ENCODE assay signal across 26 cellular contexts in genomic region chr9:20304001-20304400, GRCh38.
"Had no signal": no experiment of that assay in that cellular context is flagged by ENCODE, and none has a peak within 500 bp of the region (broad histone marks: within the 10 kb centered on the region; RNA-seq: fewer than 3 reads in every experiment).

No MANE protein-coding gene starts in this region.

- H3K4me3 Mint-ChIP-seq: activated B cell treated with CpG ODN at 0.5 μM for 24 hours; activated CD4-positive, alpha-beta T cell treated with anti-CD3 and anti-CD28 coated beads for 36 hours; activated naive CD8-positive, alpha-beta T cell; activated T-cell treated with anti-CD3 and anti-CD28 coated beads, Interleukin-2, amount 50 U/mL, for 4 hours; central memory CD8-positive, alpha-beta T cell; naive thymus-derived CD4-positive, alpha-beta T cell had no signal

- H3K9me3 Mint-ChIP-seq: activated B cell treated with CpG ODN at 0.5 μM for 24 hours; activated T-cell treated with anti-CD3 and anti-CD28 coated beads, Interleukin-2, amount 50 U/mL, for 4 hours; activated T-helper 2 cell treated with anti-CD3 and anti-CD28 coated beads, Interferon-gamma antibody, Interleukin-2, Interleukin-4, amounts not matched to agents 10 μg/mL and 5 μg/mL and 100 μg/mL, durations not matched to agents 14 hours and 24 hours and 36 hours; central memory CD8-positive, alpha-beta T cell had no signal

- H3K27me3 ChIP-seq: adrenal gland, breast epithelium, left lung, neutrophil, ovary, upper lobe of left lung had no signal

- H3K36me3 ChIP-seq: adrenal gland, breast epithelium, left lung, neutrophil, ovary, prostate gland, upper lobe of left lung had no signal

- H3K9me3 ChIP-seq: adrenal gland, breast epithelium, left lung, neutrophil, ovary, prostate gland, upper lobe of left lung had no signal

- ATAC-seq: activated CD4-positive, alpha-beta T cell treated with anti-CD3 and anti-CD28 coated beads for 36 hours; activated T-cell treated with anti-CD3 and anti-CD28 coated beads, Interleukin-2, amount 50 U/mL, for 4 hours; esophagus mucosa; left lung; naive thymus-derived CD4-positive, alpha-beta T cell; stimulated activated naive CD8-positive, alpha-beta T cell treated with anti-CD3 and anti-CD28 coated beads, Interleukin-15, Interleukin-2, amounts not matched to agents 100 U/mL and 50 U/mL, for 24 hours had no signal

- H3K4me3 ChIP-seq: adrenal gland, breast epithelium, left lung, lung, ovary, prostate gland, upper lobe of left lung had no signal

- H3K27me3 Mint-ChIP-seq: activated CD4-positive, alpha-beta T cell treated with anti-CD3 and anti-CD28 coated beads for 36 hours; activated naive CD8-positive, alpha-beta T cell had no signal

- H3K4me1 ChIP-seq: adrenal gland, breast epithelium, left lung, prostate gland had no signal

- H3K27ac Mint-ChIP-seq: activated B cell treated with CpG ODN at 0.5 μM for 24 hours; activated CD4-positive, alpha-beta T cell treated with anti-CD3 and anti-CD28 coated beads for 36 hours; activated naive CD8-positive, alpha-beta T cell; activated T-helper 2 cell treated with anti-CD3 and anti-CD28 coated beads, Interferon-gamma antibody, Interleukin-2, Interleukin-4, amounts not matched to agents 10 μg/mL and 5 μg/mL and 100 μg/mL, durations not matched to agents 14 hours and 24 hours and 36 hours had no signal

- H3K4me1 Mint-ChIP-seq: activated B cell treated with CpG ODN at 0.5 μM for 24 hours; central memory CD8-positive, alpha-beta T cell had no signal

- DNase-seq: activated B cell treated with CpG ODN at 0.5 μM for 24 hours; activated CD4-positive, alpha-beta T cell treated with anti-CD3 and anti-CD28 coated beads for 36 hours; activated CD4-positive, alpha-beta T cell treated with anti-CD3 and anti-CD28 coated beads, Interleukin-2, amount 50 U/mL, for 4 hours; activated CD8-positive, alpha-beta memory T cell treated with anti-CD3 and anti-CD28 coated beads, Interleukin-2, amount 50 U/mL, for 4 hours; activated naive CD4-positive, alpha-beta T cell; activated T-cell treated with anti-CD3 and anti-CD28 coated beads, Interleukin-2, amount 50 U/mL, for 4 hours; adrenal gland; effector memory CD4-positive, alpha-beta T cell; foreskin melanocyte; hippocampal formation; left lung; naive thymus-derived CD4-positive, alpha-beta T cell; ovary; stimulated activated CD4-positive, alpha-beta T cell treated with anti-CD3 and anti-CD28 coated beads, Interleukin-4, amount 100 ng/mL, for 4 hours; stimulated activated naive CD8-positive, alpha-beta T cell treated with anti-CD3 and anti-CD28 coated beads, Interleukin-15, Interleukin-2, amounts not matched to agents 100 U/mL and 50 U/mL, for 24 hours; T-helper 1 cell; T-helper 9 cell; upper lobe of left lung had no signal

- H3K27ac ChIP-seq: adrenal gland, breast epithelium, left lung, neutrophil, ovary, prostate gland, upper lobe of left lung had no signal
